ENCODE assay signal across 27 cellular contexts in genomic region chr5:83780681-83781080, GRCh38.
"Had no signal": no experiment of that assay in that cellular context is flagged by ENCODE, and none has a peak within 500 bp of the region (broad histone marks: within the 10 kb centered on the region; RNA-seq: fewer than 3 reads in every experiment).

No MANE protein-coding gene starts in this region.

- H3K27ac ChIP-seq: epithelial cell of prostate, gastrocnemius medialis, neural progenitor cell, parathyroid adenoma, right lobe of liver, suprapubic skin, transverse colon, vagina had no signal

- H3K9me3 ChIP-seq: gastrocnemius medialis, mucosa of descending colon, right lobe of liver, suprapubic skin, transverse colon, vagina had no signal

- H3K4me2 ChIP-seq: neural progenitor cell had no signal

- H3K4me1 ChIP-seq: gastrocnemius medialis, parathyroid adenoma, right lobe of liver, suprapubic skin, vagina had no signal

- H3K9ac ChIP-seq: neural progenitor cell, parathyroid adenoma had no signal

- H3K79me2 ChIP-seq: parathyroid adenoma had no signal

- H3K36me3 ChIP-seq: gastrocnemius medialis, neural progenitor cell, right lobe of liver, suprapubic skin, transverse colon, vagina had no signal

- H3K4me3 ChIP-seq: gastrocnemius medialis, lung, mucosa of descending colon, neural progenitor cell, right lobe of liver, suprapubic skin, transverse colon, vagina had no signal

- H2AFZ ChIP-seq: neural progenitor cell, parathyroid adenoma had no signal

- ATAC-seq: esophagus mucosa; gastrocnemius medialis; left lobe of liver; mucosa of descending colon; natural killer cell treated with Interleukin-12 subunit alpha and Interleukin-12 subunit beta and Interleukin-15 and Interleukin-18, amount 100 ng/mL, for 72 hours; right lobe of liver; stimulated activated naive CD8-positive, alpha-beta T cell treated with anti-CD3 and anti-CD28 coated beads, Interleukin-15, amount 100 ng/mL, for 72 hours had no signal

- H3K27me3 ChIP-seq: gastrocnemius medialis, right lobe of liver, suprapubic skin, transverse colon, vagina had no signal

- DNase-seq: effector CD8-positive, alpha-beta T cell; endodermal cell; foreskin fibroblast; gastrocnemius medialis; head of caudate nucleus; kidney; mesenchymal stem cell; mucosa of descending colon; naive B cell; right lobe of liver; small intestine; stimulated activated CD4-positive, alpha-beta T cell treated with anti-CD3 and anti-CD28 coated beads, Interleukin-12 subunit alpha, Interleukin-12 subunit beta, amount 100 ng/mL, for 4 hours; stimulated activated CD4-positive, alpha-beta T cell treated with anti-CD3 and anti-CD28 coated beads, Interleukin-1b, Interleukin-23, amount 100 ng/mL, for 48 hours; stimulated activated CD4-positive, alpha-beta T cell treated with anti-CD3 and anti-CD28 coated beads, Interleukin-4, amount 100 ng/mL, for 1 hour; stimulated activated CD8-positive, alpha-beta memory T cell treated with anti-CD3 and anti-CD28 coated beads, Interleukin-4, amount 100 ng/mL, for 48 hours; stimulated activated naive CD4-positive, alpha-beta T cell; stimulated activated naive CD8-positive, alpha-beta T cell treated with anti-CD3 and anti-CD28 coated beads, Interleukin-15, amount 100 ng/mL, for 72 hours; transverse colon had no signal

- FAIRE-seq: kidney, small intestine had no signal
